Comparison of ENCODE assay signal across 37 cellular contexts in the genomic region with DNA sequence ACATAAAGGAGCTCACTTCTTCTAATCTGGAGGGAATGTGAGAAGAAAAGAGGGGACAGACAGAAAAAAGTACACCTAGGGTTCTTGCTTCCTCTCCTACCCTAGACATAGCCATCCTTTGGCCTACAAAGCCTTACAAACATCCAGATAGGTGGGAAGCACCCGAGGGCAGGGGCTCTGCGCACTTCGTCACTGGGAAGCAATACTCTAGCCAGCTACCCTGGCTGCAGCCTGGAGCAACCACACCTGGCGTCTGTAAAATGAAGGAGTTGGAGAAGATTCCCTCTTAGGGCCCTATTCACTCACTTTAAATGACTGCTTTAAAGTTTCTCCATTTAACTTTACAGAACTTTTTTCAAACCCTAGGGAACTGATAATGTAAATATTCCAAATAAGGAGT.
"Had no signal": no experiment of that assay in that cellular context is flagged by ENCODE, and none has a peak within 500 bp of the region (broad histone marks: within the 10 kb centered on the region; RNA-seq: fewer than 3 reads in every experiment).

No MANE protein-coding gene starts in this region.

- H3K27ac Mint-ChIP-seq: activated CD4-positive, alpha-beta memory T cell treated with anti-CD3 and anti-CD28 coated beads, Interleukin-2, amount 10 ng/mL, durations not matched to agents 7 days and 5 days; activated CD4-positive, alpha-beta T cell treated with anti-CD3 and anti-CD28 coated beads for 36 hours; activated CD4-positive, alpha-beta T cell treated with anti-CD3 and anti-CD28 coated beads, Interleukin-2, amount 10 ng/mL, durations not matched to agents 7 days and 5 days; activated CD8-positive, alpha-beta memory T cell treated with anti-CD3 and anti-CD28 coated beads, Interleukin-2, amount 10 ng/mL, durations not matched to agents 7 days and 5 days; activated CD8-positive, alpha-beta T cell treated with anti-CD3 and anti-CD28 coated beads, Interleukin-2, amount 10 ng/mL, durations not matched to agents 7 days and 5 days; activated naive CD4-positive, alpha-beta T cell treated with anti-CD3 and anti-CD28 coated beads, Interleukin-2, amount 10 ng/mL, durations not matched to agents 7 days and 5 days; activated naive CD4-positive, alpha-beta T cell treated with anti-CD3 and anti-CD28 coated beads, Interleukin-2, amount 50 U/mL, for 24 hours; activated naive CD8-positive, alpha-beta T cell; activated naive CD8-positive, alpha-beta T cell treated with anti-CD3 and anti-CD28 coated beads, Interleukin-2, amount 10 ng/mL, durations not matched to agents 7 days and 5 days; activated naive CD8-positive, alpha-beta T cell treated with anti-CD3 and anti-CD28 coated beads, Interleukin-2, amount 50 U/mL, for 24 hours; activated T-cell treated with anti-CD3 and anti-CD28 coated beads, Interleukin-2, amount 50 U/mL, for 24 hours; activated T-helper 2 cell treated with anti-CD3 and anti-CD28 coated beads, Interferon-gamma antibody, Interleukin-2, Interleukin-4, amounts not matched to agents 10 μg/mL and 5 μg/mL and 100 μg/mL, durations not matched to agents 14 hours and 24 hours and 36 hours; brain; T-helper 1 cell treated with Interleukin-12 subunit alpha and Interleukin-12 subunit beta and Interleukin-4 antibody, amounts not matched to agents 30 μg/mL and 1 μg/mL, for 36 hours; T-helper 2 cell treated with Interferon-gamma antibody and Interleukin-4, amounts not matched to agents 5 μg/mL and 100 μg/mL, for 36 hours had no signal

- H3K27ac ChIP-seq: ascending aorta, cardiac muscle cell, VCaP had no signal

- H3K9me3 Mint-ChIP-seq: activated CD4-positive, alpha-beta memory T cell treated with anti-CD3 and anti-CD28 coated beads, Interleukin-2, amount 10 ng/mL, durations not matched to agents 7 days and 5 days; activated CD4-positive, alpha-beta T cell treated with anti-CD3 and anti-CD28 coated beads, Interleukin-2, amount 10 ng/mL, durations not matched to agents 7 days and 5 days; activated naive CD4-positive, alpha-beta T cell treated with anti-CD3 and anti-CD28 coated beads, Interleukin-2, amount 10 ng/mL, durations not matched to agents 7 days and 5 days; activated naive CD4-positive, alpha-beta T cell treated with anti-CD3 and anti-CD28 coated beads, Interleukin-2, amount 50 U/mL, for 24 hours; activated naive CD8-positive, alpha-beta T cell treated with anti-CD3 and anti-CD28 coated beads, Interleukin-2, amount 10 ng/mL, durations not matched to agents 7 days and 5 days; activated naive CD8-positive, alpha-beta T cell treated with anti-CD3 and anti-CD28 coated beads, Interleukin-2, amount 50 U/mL, for 24 hours; activated T-cell treated with anti-CD3 and anti-CD28 coated beads, Interleukin-2, amount 50 U/mL, for 24 hours; activated T-helper 2 cell treated with anti-CD3 and anti-CD28 coated beads, Interferon-gamma antibody, Interleukin-2, Interleukin-4, amounts not matched to agents 10 μg/mL and 5 μg/mL and 100 μg/mL, durations not matched to agents 14 hours and 24 hours and 36 hours; brain; central memory CD8-positive, alpha-beta T cell; T-helper 1 cell treated with Interleukin-12 subunit alpha and Interleukin-12 subunit beta and Interleukin-4 antibody, amounts not matched to agents 30 μg/mL and 1 μg/mL, for 36 hours; T-helper 2 cell treated with Interferon-gamma antibody and Interleukin-4, amounts not matched to agents 5 μg/mL and 100 μg/mL, for 36 hours had no signal

- DNase-seq: activated CD4-positive, alpha-beta memory T cell treated with anti-CD3 and anti-CD28 coated beads, Interleukin-2, amount 10 ng/mL, durations not matched to agents 7 days and 5 days; activated CD4-positive, alpha-beta T cell treated with anti-CD3 and anti-CD28 coated beads for 1 hour; activated CD4-positive, alpha-beta T cell treated with anti-CD3 and anti-CD28 coated beads for 36 hours; activated CD4-positive, alpha-beta T cell treated with anti-CD3 and anti-CD28 coated beads for 48 hours; activated CD4-positive, alpha-beta T cell treated with anti-CD3 and anti-CD28 coated beads, Interleukin-2, amount 10 ng/mL, durations not matched to agents 7 days and 5 days; activated CD4-positive, alpha-beta T cell treated with anti-CD3 and anti-CD28 coated beads, Interleukin-2, amount 50 U/mL, for 48 hours; activated CD4-positive, CD25-positive, alpha-beta regulatory T cell; activated CD8-positive, alpha-beta memory T cell treated with anti-CD3 and anti-CD28 coated beads for 24 hours; activated CD8-positive, alpha-beta memory T cell treated with anti-CD3 and anti-CD28 coated beads, Interleukin-2, amount 10 ng/mL, durations not matched to agents 7 days and 5 days; activated CD8-positive, alpha-beta memory T cell treated with anti-CD3 and anti-CD28 coated beads, Interleukin-2, amount 50 U/mL, for 48 hours; activated CD8-positive, alpha-beta T cell treated with anti-CD3 and anti-CD28 coated beads, Interleukin-2, amount 10 ng/mL, durations not matched to agents 7 days and 5 days; activated effector memory CD4-positive, alpha-beta T cell treated with Interleukin-2 at 50 U/mL for 16 hours; activated gamma-delta T cell; activated naive CD4-positive, alpha-beta T cell treated with anti-CD3 and anti-CD28 coated beads, Interleukin-2, amount 10 ng/mL, durations not matched to agents 7 days and 5 days; activated naive CD4-positive, alpha-beta T cell treated with Interleukin-2 at 50 U/mL for 16 hours; activated naive CD8-positive, alpha-beta T cell treated with anti-CD3 and anti-CD28 coated beads, Interleukin-2, amount 10 ng/mL, durations not matched to agents 7 days and 5 days; activated naive CD8-positive, alpha-beta T cell treated with anti-CD3 and anti-CD28 coated beads, Interleukin-2, amount 50 U/mL, for 24 hours; activated T-cell treated with anti-CD3 and anti-CD28 coated beads, Interleukin-2, amount 50 U/mL, for 24 hours; activated T-cell treated with anti-CD3 and anti-CD28 coated beads, Interleukin-2, amount 50 U/mL, for 48 hours; amygdala; anterior cingulate cortex; caudate nucleus; cerebellar nuclear complex; T-helper 1 cell; T-helper 2 cell; T-helper 9 cell had no signal

- H3K27me3 ChIP-seq: ascending aorta, cardiac muscle cell had no signal

- H3K4me3 Mint-ChIP-seq: activated CD4-positive, alpha-beta memory T cell treated with anti-CD3 and anti-CD28 coated beads, Interleukin-2, amount 10 ng/mL, durations not matched to agents 7 days and 5 days; activated CD4-positive, alpha-beta T cell treated with anti-CD3 and anti-CD28 coated beads for 36 hours; activated CD4-positive, alpha-beta T cell treated with anti-CD3 and anti-CD28 coated beads, Interleukin-2, amount 10 ng/mL, durations not matched to agents 7 days and 5 days; activated CD8-positive, alpha-beta memory T cell treated with anti-CD3 and anti-CD28 coated beads, Interleukin-2, amount 10 ng/mL, durations not matched to agents 7 days and 5 days; activated CD8-positive, alpha-beta T cell treated with anti-CD3 and anti-CD28 coated beads, Interleukin-2, amount 10 ng/mL, durations not matched to agents 7 days and 5 days; activated naive CD4-positive, alpha-beta T cell treated with anti-CD3 and anti-CD28 coated beads, Interleukin-2, amount 10 ng/mL, durations not matched to agents 7 days and 5 days; activated naive CD4-positive, alpha-beta T cell treated with anti-CD3 and anti-CD28 coated beads, Interleukin-2, amount 50 U/mL, for 24 hours; activated naive CD8-positive, alpha-beta T cell; activated naive CD8-positive, alpha-beta T cell treated with anti-CD3 and anti-CD28 coated beads, Interleukin-2, amount 10 ng/mL, durations not matched to agents 7 days and 5 days; activated naive CD8-positive, alpha-beta T cell treated with anti-CD3 and anti-CD28 coated beads, Interleukin-2, amount 50 U/mL, for 24 hours; activated T-cell treated with anti-CD3 and anti-CD28 coated beads, Interleukin-2, amount 50 U/mL, for 24 hours; brain; central memory CD8-positive, alpha-beta T cell; T-helper 1 cell treated with Interleukin-12 subunit alpha and Interleukin-12 subunit beta and Interleukin-4 antibody, amounts not matched to agents 30 μg/mL and 1 μg/mL, for 36 hours; T-helper 2 cell treated with Interferon-gamma antibody and Interleukin-4, amounts not matched to agents 5 μg/mL and 100 μg/mL, for 36 hours had no signal

- ATAC-seq: activated CD4-positive, alpha-beta T cell treated with anti-CD3 and anti-CD28 coated beads for 36 hours; activated CD4-positive, CD25-positive, alpha-beta regulatory T cell treated with anti-CD3 and anti-CD28 coated beads, Interleukin-2, amount 50 U/mL, for 24 hours; activated CD8-positive, alpha-beta memory T cell treated with anti-CD3 and anti-CD28 coated beads, Interleukin-2, amount 10 ng/mL, durations not matched to agents 7 days and 5 days; activated CD8-positive, alpha-beta T cell treated with anti-CD3 and anti-CD28 coated beads, Interleukin-2, amount 10 ng/mL, durations not matched to agents 7 days and 5 days; activated naive CD8-positive, alpha-beta T cell treated with anti-CD3 and anti-CD28 coated beads, Interleukin-2, amount 50 U/mL, for 24 hours had no signal

- H3K36me3 ChIP-seq: ascending aorta, cardiac muscle cell had no signal

- H3K27me3 Mint-ChIP-seq: activated CD4-positive, alpha-beta T cell treated with anti-CD3 and anti-CD28 coated beads for 36 hours; activated CD4-positive, alpha-beta T cell treated with anti-CD3 and anti-CD28 coated beads, Interleukin-2, amount 10 ng/mL, durations not matched to agents 7 days and 5 days had no signal

- H3K4me3 ChIP-seq: ascending aorta, cardiac muscle cell had no signal

- H3K4me1 Mint-ChIP-seq: activated CD4-positive, alpha-beta memory T cell treated with anti-CD3 and anti-CD28 coated beads, Interleukin-2, amount 10 ng/mL, durations not matched to agents 7 days and 5 days; activated CD4-positive, alpha-beta T cell treated with anti-CD3 and anti-CD28 coated beads, Interleukin-2, amount 10 ng/mL, durations not matched to agents 7 days and 5 days; activated CD8-positive, alpha-beta memory T cell treated with anti-CD3 and anti-CD28 coated beads, Interleukin-2, amount 10 ng/mL, durations not matched to agents 7 days and 5 days; activated naive CD4-positive, alpha-beta T cell treated with anti-CD3 and anti-CD28 coated beads, Interleukin-2, amount 10 ng/mL, durations not matched to agents 7 days and 5 days; activated naive CD4-positive, alpha-beta T cell treated with anti-CD3 and anti-CD28 coated beads, Interleukin-2, amount 50 U/mL, for 24 hours; activated naive CD8-positive, alpha-beta T cell treated with anti-CD3 and anti-CD28 coated beads, Interleukin-2, amount 10 ng/mL, durations not matched to agents 7 days and 5 days; activated naive CD8-positive, alpha-beta T cell treated with anti-CD3 and anti-CD28 coated beads, Interleukin-2, amount 50 U/mL, for 24 hours; central memory CD8-positive, alpha-beta T cell had no signal

- H3K9me3 ChIP-seq: ascending aorta had no signal

- H3K36me3 Mint-ChIP-seq: activated CD8-positive, alpha-beta memory T cell treated with anti-CD3 and anti-CD28 coated beads, Interleukin-2, amount 10 ng/mL, durations not matched to agents 7 days and 5 days; activated naive CD4-positive, alpha-beta T cell treated with anti-CD3 and anti-CD28 coated beads, Interleukin-2, amount 10 ng/mL, durations not matched to agents 7 days and 5 days; activated naive CD4-positive, alpha-beta T cell treated with anti-CD3 and anti-CD28 coated beads, Interleukin-2, amount 50 U/mL, for 24 hours; activated naive CD8-positive, alpha-beta T cell; activated naive CD8-positive, alpha-beta T cell treated with anti-CD3 and anti-CD28 coated beads, Interleukin-2, amount 10 ng/mL, durations not matched to agents 7 days and 5 days; brain had no signal
